21 cellular contexts compared by ENCODE assay signal in the genomic region with DNA sequence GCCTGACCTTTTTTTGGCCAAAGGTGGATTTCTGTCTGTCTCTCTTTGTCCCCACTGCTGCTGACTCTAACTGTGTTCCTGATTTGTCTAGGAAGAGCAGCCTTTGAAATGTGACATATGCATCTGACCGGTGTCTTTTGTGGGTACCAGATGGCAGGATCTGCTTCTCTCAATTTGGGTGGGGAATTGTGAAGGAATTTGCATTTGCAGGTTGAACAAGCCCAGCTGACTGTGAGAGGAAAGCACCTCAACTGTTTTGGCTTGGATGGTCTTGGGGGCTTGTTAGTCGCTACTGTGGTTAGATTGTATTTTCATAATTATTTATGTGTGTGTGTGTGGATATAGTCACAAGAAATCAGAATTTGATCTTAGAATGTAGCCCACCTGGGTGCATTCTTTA.
"Had no signal": no experiment of that assay in that cellular context is flagged by ENCODE, and none has a peak within 500 bp of the region (broad histone marks: within the 10 kb centered on the region; RNA-seq: fewer than 3 reads in every experiment).

No MANE protein-coding gene starts in this region.

- H3K9me3 Mint-ChIP-seq: natural killer cell, neural crest cell had no signal

- H3K4me1 Mint-ChIP-seq: neural crest cell had no signal

- FAIRE-seq: kidney had no signal

- H3K79me2 ChIP-seq: hepatocyte had no signal

- DNase-seq: colonic mucosa; dermis blood vessel endothelial cell; esophagus squamous epithelium; foreskin fibroblast; head of caudate nucleus; kidney; left cardiac atrium; left ventricle myocardium superior; mucosa of descending colon; natural killer cell; posterior cingulate gyrus; sigmoid colon; stimulated activated CD4-positive, alpha-beta T cell treated with anti-CD3 and anti-CD28 coated beads, Interleukin-2, amount 100 ng/mL, for 24 hours; stimulated activated CD4-positive, alpha-beta T cell treated with anti-CD3 and anti-CD28 coated beads, Interleukin-4, amount 100 ng/mL, for 4 hours; stimulated activated naive CD4-positive, alpha-beta T cell treated with Interleukin-2 at 50 U/mL for 16 hours; trophoblast cell had no signal

- H3K36me3 ChIP-seq: colonic mucosa, esophagus squamous epithelium, gastroesophageal sphincter, sigmoid colon had no signal

- H3K4me3 Mint-ChIP-seq: natural killer cell, neural crest cell had no signal

- H3K27ac Mint-ChIP-seq: natural killer cell had no signal

- H3K4me2 ChIP-seq: hepatocyte had no signal

- H3K27ac ChIP-seq: colonic mucosa, esophagus squamous epithelium, gastroesophageal sphincter, hepatocyte, sigmoid colon, skin epidermis had no signal

- H3K27me3 ChIP-seq: colonic mucosa, esophagus squamous epithelium, gastroesophageal sphincter, sigmoid colon had no signal

- H2AFZ ChIP-seq: hepatocyte had no signal

- H3K4me1 ChIP-seq: colonic mucosa, esophagus squamous epithelium, gastroesophageal sphincter, sigmoid colon had no signal

- H3K4me3 ChIP-seq: colonic mucosa, esophagus squamous epithelium, gastroesophageal sphincter, hepatocyte, lung, mucosa of descending colon, sigmoid colon, skin epidermis had no signal

- H3K9me3 ChIP-seq: colonic mucosa, esophagus squamous epithelium, gastroesophageal sphincter, mucosa of descending colon, sigmoid colon had no signal

- H3K36me3 Mint-ChIP-seq: natural killer cell had no signal

- ATAC-seq: gastroesophageal sphincter, left cardiac atrium, left ventricle myocardium superior, mucosa of descending colon, natural killer cell had no signal
